8 cellular contexts compared by ENCODE assay signal in genomic region chr1:151972533-151973270, GRCh38. TPM values are rescaled to one million over a fixed set of nuclear protein-coding genes. Genes with fewer than 3 reads are reported as not detected.
DNase-seq lines count a peak whose midpoint lies in the region; ATAC-seq, FAIRE-seq and TF ChIP-seq lines count a peak whose summit lies in the region.

No MANE protein-coding gene starts in this region.

- H3K36me3 ChIP-seq in RWPE2 (ENCODE audit: low read depth) (no peaks in the 10 kb centered on the region), kidney (ENCODE audit: control insufficient read depth in 1 of 2, insufficient read depth in 2 of 2, low read length in 2 of 2) (no peaks in the 10 kb centered on the region)

- H3K9me3 Mint-ChIP-seq in activated CD4-positive, alpha-beta T cell treated with anti-CD3 and anti-CD28 coated beads for 36 hours (ENCODE audit: low read depth), result no peaks in the 10 kb centered on the region
- no peaks in the 10 kb centered on the region for H3K9me3 Mint-ChIP-seq in effector memory CD8-positive, alpha-beta T cell
- H3K9me3 Mint-ChIP-seq in neural crest cell, result no peaks in the 10 kb centered on the region

- no peak overlapping the region for H3K9ac ChIP-seq in kidney (ENCODE audit: low read length in 2 of 2)

- no peak overlapping the region for H3K4me3 ChIP-seq in RWPE2 (ENCODE audit: severe bottlenecking)
- H3K4me3 ChIP-seq in kidney (ENCODE audit: low read length in 2 of 2), result no peak overlapping the region

- H3K27ac ChIP-seq in RWPE2 (ENCODE audit: poor library complexity, severe bottlenecking), result peak overlapping the region; percentile 73
- peak overlapping the region in 1 of 2 donors; percentile 53 for H3K27ac ChIP-seq in kidney (ENCODE audit: low read depth in 2 of 2, low read length in 2 of 2)

- H3K36me3 Mint-ChIP-seq in activated CD4-positive, alpha-beta T cell treated with anti-CD3 and anti-CD28 coated beads for 36 hours (ENCODE audit: low read depth), result no peaks in the 10 kb centered on the region
- peaks cover 4% of the 10 kb centered on the region for H3K36me3 Mint-ChIP-seq in effector memory CD8-positive, alpha-beta T cell (ENCODE audit: insufficient read depth)
- no peaks in the 10 kb centered on the region for H3K36me3 Mint-ChIP-seq in neural crest cell (ENCODE audit: low read depth)

- H3K4me3 Mint-ChIP-seq in activated CD4-positive, alpha-beta T cell treated with anti-CD3 and anti-CD28 coated beads for 36 hours, result no peak overlapping the region
- H3K4me3 Mint-ChIP-seq in effector memory CD8-positive, alpha-beta T cell, result no peak overlapping the region
- no peak overlapping the region for H3K4me3 Mint-ChIP-seq in neural crest cell

- POLR2A ChIA-PET in activated CD4-positive, alpha-beta T cell treated with anti-CD3 and anti-CD28 coated beads for 36 hours (lab: Charles Lee), result interaction anchor here (0.7 kb wide), 1 partner anchor 28 kb away, joined by 3 read pairs; no protein-coding TSS in a partner anchor

- no peaks in the 10 kb centered on the region for H3K27me3 ChIP-seq in RWPE2 (ENCODE audit: insufficient read depth, poor library complexity, severe bottlenecking)

- TF ChIP-seq CTCF in RWPE2 (IDR thresholded peaks at IDR 0.05; ENCODE audit: poor library complexity, severe bottlenecking) (no peak), neural crest cell (conservative IDR thresholded peaks at IDR 0.05) (no peak), kidney (IDR thresholded peaks at IDR 0.05; ENCODE audit: borderline replicate concordance, extremely low read depth, insufficient read depth) (no peak)

- peaks cover 21% of the 10 kb centered on the region for H3K4me1 Mint-ChIP-seq in activated CD4-positive, alpha-beta T cell treated with anti-CD3 and anti-CD28 coated beads for 36 hours
- H3K4me1 Mint-ChIP-seq in effector memory CD8-positive, alpha-beta T cell (ENCODE audit: low read depth in 2 of 2), result peaks cover 7 to 17% of the 10 kb centered on the region in 2 donors
- H3K4me1 Mint-ChIP-seq in neural crest cell, result peaks cover 8% of the 10 kb centered on the region

- intact Hi-C loops in activated CD4-positive, alpha-beta T cell treated with anti-CD3 and anti-CD28 coated beads for 36 hours (cut with DNase I, micrococcal nuclease), result loop anchor here (1.0 kb wide), 2 partner anchors 12 to 21 kb away; partner anchors contain the start of gene S100A10 (in 1 of the 2)
- intact Hi-C loops in kidney (cut with DNase I), result no loop called here

- peak overlapping the region; percentile 58 for H3K27ac Mint-ChIP-seq in activated CD4-positive, alpha-beta T cell treated with anti-CD3 and anti-CD28 coated beads for 36 hours
- peak overlapping the region in 1 of 2 donors; percentile 87 for H3K27ac Mint-ChIP-seq in effector memory CD8-positive, alpha-beta T cell
- H3K27ac Mint-ChIP-seq in neural crest cell (ENCODE audit: unreplicated experiment), result peak overlapping the region; percentile 5

- CTCF ChIA-PET in activated CD4-positive, alpha-beta T cell treated with anti-CD3 and anti-CD28 coated beads for 36 hours (lab: Charles Lee), result interaction anchor here (0.6 to 11.2 kb wide), 11 partner anchors 9 to 214 kb away, joined by 3 to 172 read pairs (median 4); no protein-coding TSS in a partner anchor

- peaks cover 56% of the 10 kb centered on the region for H3K4me1 ChIP-seq in RWPE2 (ENCODE audit: insufficient read depth, poor library complexity, severe bottlenecking)
- H3K4me1 ChIP-seq in kidney (ENCODE audit: control insufficient read depth in 1 of 2, insufficient read depth in 1 of 2, low read depth in 1 of 2, low read length in 2 of 2), result peaks cover 7 to 8% of the 10 kb centered on the region in 2 donors

- peak; percentile 94 for ATAC-seq in activated CD4-positive, alpha-beta T cell treated with anti-CD3 and anti-CD28 coated beads for 36 hours
- peak; percentile 77 for ATAC-seq in RWPE2 (ENCODE audit: low read depth)
- ATAC-seq in effector memory CD8-positive, alpha-beta T cell (replicated peaks), result peak; percentile 77
- no peak for ATAC-seq in GM21825 (IDR thresholded peaks at IDR 0.05; ENCODE audit: unreplicated experiment)
- ATAC-seq in HG03457 (IDR thresholded peaks at IDR 0.05; ENCODE audit: unreplicated experiment), result no peak

- no peak for FAIRE-seq in kidney (lab: Jason Lieb, UNC)

- peak; percentile 58 for DNase-seq in activated CD4-positive, alpha-beta T cell treated with anti-CD3 and anti-CD28 coated beads for 36 hours
- no peak for DNase-seq in activated CD4-positive, alpha-beta T cell treated with anti-CD3 and anti-CD28 coated beads, Interleukin-2, amount 50 U/mL, for 1 hour
- DNase-seq in RWPE2 (ENCODE audit: low spot score) (no peak), neural crest cell (ENCODE audit: low read depth, low spot score) (no peak), kidney (no peak)
- DNase-seq in effector memory CD8-positive, alpha-beta T cell, result no peak

- H3K9me3 ChIP-seq in RWPE2 (ENCODE audit: severe bottlenecking), result no peaks in the 10 kb centered on the region
- H3K9me3 ChIP-seq in kidney (ENCODE audit: control insufficient read depth in 1 of 2, low read length in 2 of 2), result no peaks in the 10 kb centered on the region

- H3K27me3 Mint-ChIP-seq in activated CD4-positive, alpha-beta T cell treated with anti-CD3 and anti-CD28 coated beads for 36 hours, result no peaks in the 10 kb centered on the region
- H3K27me3 Mint-ChIP-seq in effector memory CD8-positive, alpha-beta T cell, result no peaks in the 10 kb centered on the region
- H3K27me3 Mint-ChIP-seq in neural crest cell (ENCODE audit: low read depth), result peaks cover 6% of the 10 kb centered on the region

RNA-seq across cellular contexts. Expression of gene S100A10, which starts 21.0 kb away (rescaled TPM):
- total RNA-seq in activated CD4-positive, alpha-beta T cell treated with anti-CD3 and anti-CD28 coated beads for 36 hours, result 100 to 1,000 TPM; 230 to 246 TPM
- total RNA-seq in neural crest cell, result 44.8 and 65.6 TPM in 2 replicates
- total RNA-seq in kidney, result 467 TPM
- polyA plus RNA-seq in kidney (ENCODE audit: insufficient read depth, low read depth, low replicate concordance), result 500 TPM

Comparison
In these comparisons a context has a peak if more than half of its experiments do, and no peak if none do; other contexts are left out.
1. ATAC-seq: peak in activated CD4-positive, alpha-beta T cell treated with anti-CD3 and anti-CD28 coated beads for 36 hours (single experiment), RWPE2 (single experiment) and effector memory CD8-positive, alpha-beta T cell (single experiment); none in GM21825 (single experiment) and HG03457 (single experiment).